17 cellular contexts compared by ENCODE assay signal in the genomic region with DNA sequence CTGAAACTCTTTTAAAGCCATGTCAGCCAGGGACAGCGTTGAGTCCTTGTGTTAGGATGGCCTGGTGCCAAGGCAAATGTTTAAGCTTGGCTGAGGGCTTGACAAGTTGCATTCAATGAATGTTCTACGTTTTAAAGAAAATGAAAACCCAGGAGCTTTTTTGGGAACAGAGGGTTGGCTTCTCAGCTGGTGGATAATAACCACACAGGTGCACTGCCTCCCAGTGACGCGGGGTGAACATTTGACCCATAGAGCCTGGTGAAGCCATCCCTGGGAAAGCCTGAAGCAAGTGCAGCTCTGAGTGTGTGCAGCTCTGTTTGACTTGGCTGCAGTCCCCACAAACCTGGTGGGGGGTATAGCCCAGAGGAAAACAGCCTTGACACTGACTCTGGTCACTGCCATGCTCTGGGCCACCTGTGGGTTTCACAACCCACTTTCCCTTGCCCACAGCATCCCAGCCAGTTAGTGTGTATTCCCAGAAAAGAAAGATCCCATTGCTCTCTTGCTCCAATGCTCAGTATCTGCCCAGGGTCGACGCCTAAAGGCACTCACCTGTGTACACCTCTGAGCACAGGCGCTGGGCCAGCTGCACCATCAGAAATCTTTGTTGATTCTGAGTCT.
DNase-seq lines count a peak whose midpoint lies in the region; ATAC-seq, FAIRE-seq and TF ChIP-seq lines count a peak whose summit lies in the region.
"Had no signal": no experiment of that assay in that cellular context is flagged by ENCODE, and none has a peak within 500 bp of the region (broad histone marks: within the 10 kb centered on the region; RNA-seq: fewer than 3 reads in every experiment).

No MANE protein-coding gene starts in this region.

- H3K27me3 Mint-ChIP-seq in endothelial cell (ENCODE audit: unreplicated experiment), result no peaks in the 10 kb centered on the region
- H3K27me3 Mint-ChIP-seq: T-helper 17 cell had no signal

- H3K9me3 ChIP-seq in upper lobe of right lung, result no peaks in the 10 kb centered on the region

- no peaks in the 10 kb centered on the region for H3K36me3 ChIP-seq in upper lobe of right lung
- H3K36me3 ChIP-seq: cardiac muscle cell had no signal

- peaks cover 3% of the 10 kb centered on the region for H3K4me1 Mint-ChIP-seq in endothelial cell (ENCODE audit: unreplicated experiment)
- H3K4me1 Mint-ChIP-seq: T-helper 17 cell had no signal

- no peak for FAIRE-seq in GM19239 (lab: Jason Lieb, UNC)
- FAIRE-seq: GM12878, urothelium cell line had no signal

- no peak for ATAC-seq in left cardiac atrium
- ATAC-seq in left ventricle myocardium superior, result no peak
- peak; percentile 19 for ATAC-seq in esophagus mucosa
- ATAC-seq in upper lobe of right lung, result peak; percentile 80
- ATAC-seq in HG02642 (IDR thresholded peaks at IDR 0.05; ENCODE audit: poor library complexity, unreplicated experiment), result no peak
- ATAC-seq: GM12878, T-helper 17 cell had no signal

- no peaks in the 10 kb centered on the region for H3K9me3 Mint-ChIP-seq in endothelial cell (ENCODE audit: unreplicated experiment)

- no peaks in the 10 kb centered on the region for H3K36me3 Mint-ChIP-seq in endothelial cell (ENCODE audit: low read depth, unreplicated experiment)

- H3K27ac ChIP-seq in upper lobe of right lung, result no peak overlapping the region
- H3K27ac ChIP-seq: cardiac muscle cell, parathyroid adenoma had no signal

- H3K4me1 ChIP-seq in upper lobe of right lung, result no peaks in the 10 kb centered on the region

- H3K4me3 ChIP-seq in upper lobe of right lung, result no peak overlapping the region
- H3K4me3 ChIP-seq: cardiac muscle cell, GM12878 had no signal

- no peaks in the 10 kb centered on the region for H3K27me3 ChIP-seq in upper lobe of right lung
- H3K27me3 ChIP-seq: cardiac muscle cell had no signal

- no peak overlapping the region for H3K4me3 Mint-ChIP-seq in endothelial cell (ENCODE audit: unreplicated experiment)
- H3K4me3 Mint-ChIP-seq: T-helper 17 cell had no signal

- no peak overlapping the region for H3K27ac Mint-ChIP-seq in endothelial cell (ENCODE audit: unreplicated experiment)
- H3K27ac Mint-ChIP-seq: T-helper 17 cell had no signal

- TF ChIP-seq CTCF in upper lobe of right lung (IDR thresholded peaks at IDR 0.05) (no peak), endothelial cell (IDR thresholded peaks at IDR 0.05; ENCODE audit: unreplicated experiment) (no peak)

- peak; percentile 29 for DNase-seq in left cardiac atrium
- DNase-seq in left ventricle myocardium superior, result no peak
- peak; percentile 26 to 70 for DNase-seq in NCI-H446 (lab: John Stamatoyannopoulos, UW)
- DNase-seq in upper lobe of right lung, result no peak
- no peak for DNase-seq in endothelial cell (ENCODE audit: low spot score)
- DNase-seq in GM19239 (ENCODE audit: insufficient read length, low spot score), result no peak
- DNase-seq: activated CD4-positive, alpha-beta T cell treated with anti-CD3 and anti-CD28 coated beads, Interleukin-2, amount 50 U/mL, for 4 hours; GOT3; MV-4-11; OCI-M1; T-helper 17 cell had no signal

- intact Hi-C loops in left cardiac atrium (cut with DNase I) (no loop called here), left ventricle myocardium superior (cut with micrococcal nuclease) (no loop called here), upper lobe of right lung (cut with DNase I) (no loop called here)

Comparison
In these comparisons a context has a peak if more than half of its experiments do, and no peak if none do; other contexts are left out.
1. DNase-seq: peak in left cardiac atrium (single experiment) and NCI-H446 (2 of 2); none in left ventricle myocardium superior (single experiment), upper lobe of right lung (single experiment), endothelial cell (single experiment) and GM19239 (single experiment).
2. ATAC-seq: peak in esophagus mucosa (single experiment) and upper lobe of right lung (single experiment); none in left cardiac atrium (0 of 2), left ventricle myocardium superior (single experiment) and HG02642 (single experiment).